In the genomic region with DNA sequence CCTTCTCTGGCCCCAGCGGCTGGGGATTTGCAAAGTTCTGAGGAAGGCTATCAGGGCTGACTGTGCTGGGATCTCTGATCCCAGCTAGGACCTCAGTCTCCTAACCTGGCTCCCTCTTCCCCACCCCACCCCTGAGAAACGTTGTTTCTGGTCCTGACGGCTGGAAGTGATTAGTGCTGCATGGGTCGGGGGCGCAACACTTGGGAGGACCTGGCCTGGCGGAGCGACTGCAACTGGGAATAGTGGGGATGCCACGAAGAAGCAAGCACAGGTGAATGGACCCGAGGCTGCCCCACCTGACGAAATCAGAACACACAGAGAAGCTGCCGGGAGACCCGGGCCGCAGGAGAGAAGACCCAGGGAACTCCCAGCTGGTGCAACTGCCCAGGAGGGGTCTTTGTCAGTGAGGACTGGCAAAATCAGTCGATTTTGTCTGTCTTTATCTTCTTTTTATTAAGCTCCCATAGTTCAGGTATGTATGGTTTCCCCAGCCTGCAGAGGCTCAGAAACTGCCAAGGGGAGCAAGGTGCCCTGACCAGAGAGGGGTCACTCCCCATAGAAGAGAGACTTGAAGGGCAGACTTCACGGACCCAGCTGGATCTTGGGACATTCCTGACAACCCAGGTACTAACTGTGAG, we compare ENCODE assay signal across 2 cellular contexts.
TF ChIP-seq lines count a peak whose summit lies in the region.

No MANE protein-coding gene starts in this region.

TF ChIP-seq in SK-N-SH, 30 proteins besides CTCF, POLR2A, EP300 and RAD21:
- TF ChIP-seq, protein P1, sequence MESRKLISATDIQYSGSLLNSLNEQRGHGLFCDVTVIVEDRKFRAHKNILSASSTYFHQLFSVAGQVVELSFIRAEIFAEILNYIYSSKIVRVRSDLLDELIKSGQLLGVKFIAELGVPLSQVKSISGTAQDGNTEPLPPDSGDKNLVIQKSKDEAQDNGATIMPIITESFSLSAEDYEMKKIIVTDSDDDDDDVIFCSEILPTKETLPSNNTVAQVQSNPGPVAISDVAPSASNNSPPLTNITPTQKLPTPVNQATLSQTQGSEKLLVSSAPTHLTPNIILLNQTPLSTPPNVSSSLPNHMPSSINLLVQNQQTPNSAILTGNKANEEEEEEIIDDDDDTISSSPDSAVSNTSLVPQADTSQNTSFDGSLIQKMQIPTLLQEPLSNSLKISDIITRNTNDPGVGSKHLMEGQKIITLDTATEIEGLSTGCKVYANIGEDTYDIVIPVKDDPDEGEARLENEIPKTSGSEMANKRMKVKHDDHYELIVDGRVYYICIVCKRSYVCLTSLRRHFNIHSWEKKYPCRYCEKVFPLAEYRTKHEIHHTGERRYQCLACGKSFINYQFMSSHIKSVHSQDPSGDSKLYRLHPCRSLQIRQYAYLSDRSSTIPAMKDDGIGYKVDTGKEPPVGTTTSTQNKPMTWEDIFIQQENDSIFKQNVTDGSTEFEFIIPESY (IDR thresholded peaks at IDR 0.05; ENCODE audit: borderline replicate concordance, low read depth), result no peak
- no peak for TF ChIP-seq TEAD4 (IDR thresholded peaks at IDR 0.05; ENCODE audit: borderline replicate concordance, insufficient read depth)
- no peak for TF ChIP-seq NFIC (IDR thresholded peaks at IDR 0.05; ENCODE audit: borderline replicate concordance)
- TF ChIP-seq MXI1 (IDR thresholded peaks at IDR 0.05; ENCODE audit: low read depth, low read length), result no peak
- no peak for TF ChIP-seq GABPA (IDR thresholded peaks at IDR 0.05; ENCODE audit: low read depth)
- TF ChIP-seq, protein P2, sequence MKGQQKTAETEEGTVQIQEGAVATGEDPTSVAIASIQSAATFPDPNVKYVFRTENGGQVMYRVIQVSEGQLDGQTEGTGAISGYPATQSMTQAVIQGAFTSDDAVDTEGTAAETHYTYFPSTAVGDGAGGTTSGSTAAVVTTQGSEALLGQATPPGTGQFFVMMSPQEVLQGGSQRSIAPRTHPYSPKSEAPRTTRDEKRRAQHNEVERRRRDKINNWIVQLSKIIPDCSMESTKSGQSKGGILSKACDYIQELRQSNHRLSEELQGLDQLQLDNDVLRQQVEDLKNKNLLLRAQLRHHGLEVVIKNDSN (IDR thresholded peaks at IDR 0.05; ENCODE audit: borderline replicate concordance, low read depth), result no peak
- no peak for TF ChIP-seq POLR2AphosphoS5 (IDR thresholded peaks at IDR 0.05; ENCODE audit: low read depth, low read length)
- no peak for TF ChIP-seq MAX (IDR thresholded peaks at IDR 0.05; ENCODE audit: low read depth)
- no peak for TF ChIP-seq USF2 (IDR thresholded peaks at IDR 0.05; ENCODE audit: borderline replicate concordance, low read depth, low read length)
- no peak for TF ChIP-seq ELF1 (IDR thresholded peaks at IDR 0.05)
- no peak for TF ChIP-seq RCOR1 (IDR thresholded peaks at IDR 0.05; ENCODE audit: low read length)
- no peak for TF ChIP-seq FOXJ3 (CRISPR knock-in tag; IDR thresholded peaks at IDR 0.05)
- TF ChIP-seq CHD2 (IDR thresholded peaks at IDR 0.05; ENCODE audit: low read length, partially characterized antibody), result no peak
- no peak for TF ChIP-seq JUND (IDR thresholded peaks at IDR 0.05)
TF ChIP-seq in SK-N-SH: peak in this region for 0.

TF ChIP-seq in SK-N-SH treated with all-trans-retinoic acid at 6 μM for 48 hours, 23 proteins besides CTCF, POLR2A, EP300 and RAD21:
- TF ChIP-seq PATZ1 (CRISPR knock-in tag; IDR thresholded peaks at IDR 0.05; ENCODE audit: borderline replicate concordance), result no peak
- TF ChIP-seq ZC3H10 (CRISPR knock-in tag; IDR thresholded peaks at IDR 0.05), result no peak
- no peak for TF ChIP-seq TOX (CRISPR knock-in tag; IDR thresholded peaks at IDR 0.05; ENCODE audit: borderline replicate concordance)
- TF ChIP-seq BACH2 (CRISPR knock-in tag; IDR thresholded peaks at IDR 0.05; ENCODE audit: borderline replicate concordance), result no peak
- no peak for TF ChIP-seq RARB (CRISPR knock-in tag; IDR thresholded peaks at IDR 0.05)
- no peak for TF ChIP-seq ARNTL (CRISPR knock-in tag; IDR thresholded peaks at IDR 0.05; ENCODE audit: borderline replicate concordance, low read depth)
